ENCODE assay signal across 8 cellular contexts in genomic region chr16:1379054-1379862, GRCh38. TPM values are rescaled to one million over a fixed set of nuclear protein-coding genes. Genes with fewer than 3 reads are reported as not detected.
DNase-seq lines count a peak whose midpoint lies in the region; ATAC-seq and TF ChIP-seq lines count a peak whose summit lies in the region.

No MANE protein-coding gene starts in this region.

- in situ Hi-C loops in SK-MEL-5 (cut with HindIII; ENCODE audit: low pct_unique_long_range_greater_than_20kb, low sequenced_read_pairs): no loop called here

- H3K36me3 Mint-ChIP-seq in activated naive CD4-positive, alpha-beta T cell treated with anti-CD3 and anti-CD28 coated beads for 36 hours (ENCODE audit: low read depth): peaks cover 4% of the 10 kb centered on the region

- intact Hi-C loops in activated naive CD4-positive, alpha-beta T cell treated with anti-CD3 and anti-CD28 coated beads for 36 hours (cut with micrococcal nuclease): loop anchor here (2.0 to 5.0 kb wide), 4 partner anchors 33 to 404 kb away; partner anchors contain the start of genes NUBP2, SPSB3, UBE2I and UNKL

- DNase-seq in DMS 273 (lab: John Stamatoyannopoulos, UW; ENCODE audit: unreplicated experiment) (peak; percentile 85), DMS 273 treated with DMSO at 0.1 percent for 48 hours (lab: John Stamatoyannopoulos, UW) (no peak), SK-MEL-5 (ENCODE audit: low read depth, low spot score) (peak; percentile 41), globus pallidus (ENCODE audit: low spot score) (peak; percentile 26), osteoblast (ENCODE audit: insufficient read length, low spot score, missing footprints) (peak; percentile 99), thoracic aorta (ENCODE audit: low spot score) (peak; percentile 85)
- peak; percentile 82 for DNase-seq in activated naive CD4-positive, alpha-beta T cell treated with anti-CD3 and anti-CD28 coated beads for 36 hours

- H3K4me3 Mint-ChIP-seq in activated naive CD4-positive, alpha-beta T cell treated with anti-CD3 and anti-CD28 coated beads for 36 hours: peak overlapping the region; percentile 83

- H2AFZ ChIP-seq in osteoblast (ENCODE audit: low read length): no peak overlapping the region

- CTCF ChIA-PET in activated naive CD4-positive, alpha-beta T cell treated with anti-CD3 and anti-CD28 coated beads for 36 hours (lab: Charles Lee): interaction anchor here (0.7 to 2.3 kb wide), 4 partner anchors 10 to 17 kb away, joined by 3 to 8 read pairs (median 5); no protein-coding TSS in a partner anchor

- peak overlapping the region; percentile 73 for H3K4me3 ChIP-seq in osteoblast (ENCODE audit: insufficient read depth, low read length)
- H3K4me3 ChIP-seq in thoracic aorta: peak overlapping the region; percentile 89

- TF ChIP-seq CTCF in osteoblast (IDR thresholded peaks at IDR 0.05; ENCODE audit: extremely low read depth, low read depth, low read length) (no peak), thoracic aorta (IDR thresholded peaks at IDR 0.05) (no peak)

- H3K9me3 Mint-ChIP-seq in activated naive CD4-positive, alpha-beta T cell treated with anti-CD3 and anti-CD28 coated beads for 36 hours: no peaks in the 10 kb centered on the region

- no peaks in the 10 kb centered on the region for H3K79me2 ChIP-seq in osteoblast (ENCODE audit: insufficient read depth, low read length)

- peak overlapping the region; percentile 72 for H3K4me2 ChIP-seq in osteoblast (ENCODE audit: insufficient read depth, low read length)

- H3K27me3 ChIP-seq in osteoblast (ENCODE audit: insufficient read depth, low read length) (no peaks in the 10 kb centered on the region), thoracic aorta (replicated peaks; ENCODE audit: insufficient read depth) (no peaks in the 10 kb centered on the region)

- peaks cover 17% of the 10 kb centered on the region for H3K4me1 Mint-ChIP-seq in activated naive CD4-positive, alpha-beta T cell treated with anti-CD3 and anti-CD28 coated beads for 36 hours (ENCODE audit: low read depth)

- no peaks in the 10 kb centered on the region for H3K27me3 Mint-ChIP-seq in activated naive CD4-positive, alpha-beta T cell treated with anti-CD3 and anti-CD28 coated beads for 36 hours (ENCODE audit: low read depth)

- H3K4me1 ChIP-seq in osteoblast (ENCODE audit: insufficient read depth, low read length) (peaks cover 9% of the 10 kb centered on the region), thoracic aorta (ENCODE audit: control insufficient read depth in 1 of 2, low read depth in 2 of 2) (peaks cover 8 to 22% of the 10 kb centered on the region in 2 donors)

- peaks cover 2% of the 10 kb centered on the region for H4K20me1 ChIP-seq in osteoblast (ENCODE audit: insufficient read depth, low read length)

- H3K27ac Mint-ChIP-seq in activated naive CD4-positive, alpha-beta T cell treated with anti-CD3 and anti-CD28 coated beads for 36 hours: peak overlapping the region; percentile 93

- H3K27ac ChIP-seq in osteoblast (ENCODE audit: low read depth, low read length) (peak overlapping the region; percentile 61), thoracic aorta (peak overlapping the region; percentile 93)

- ATAC-seq in HG03432 (IDR thresholded peaks at IDR 0.05; ENCODE audit: unreplicated experiment) (peak; percentile 45), thoracic aorta (ENCODE audit: insufficient number of reproducible peaks, low FRiP score, low read depth) (peak; percentile 96)

- H3K9me3 ChIP-seq in osteoblast (ENCODE audit: low read depth, low read length): no peaks in the 10 kb centered on the region
- no peaks in the 10 kb centered on the region for H3K9me3 ChIP-seq in thoracic aorta

- H3K36me3 ChIP-seq in osteoblast (ENCODE audit: insufficient read depth, low read length): no peaks in the 10 kb centered on the region
- peaks cover 26% of the 10 kb centered on the region for H3K36me3 ChIP-seq in thoracic aorta

RNA-seq across cellular contexts. Expression of gene GNPTG, which starts 27.5 kb away (rescaled TPM):
- 102 and 110 TPM in 2 replicates for total RNA-seq in SK-MEL-5 (2014; rRNA removed; shearing (Covaris generic))
- 176 and 209 TPM in 2 replicates for polyA plus RNA-seq in SK-MEL-5 (2015; cell fraction: cytosol; rRNA removed)
- polyA plus RNA-seq in SK-MEL-5 (2015; cell fraction: nucleus; rRNA removed): 75.2 and 99.0 TPM in 2 replicates
- 10 to 100 TPM; 15.9 to 17.3 TPM for total RNA-seq in activated naive CD4-positive, alpha-beta T cell treated with anti-CD3 and anti-CD28 coated beads for 36 hours
- total RNA-seq in osteoblast (67.8 and 69.1 TPM in 2 replicates), thoracic aorta (10 to 100 TPM; 67.9 to 69.7 TPM)

RNA-seq across cellular contexts. Expression of gene TSR3, which starts 27.6 kb away (rescaled TPM):
- total RNA-seq in SK-MEL-5 (2014; rRNA removed; shearing (Covaris generic)): 68.1 and 70.0 TPM in 2 replicates
- polyA plus RNA-seq in SK-MEL-5 (2015; cell fraction: cytosol; rRNA removed): 83.0 and 90.5 TPM in 2 replicates
- 24.7 and 29.2 TPM in 2 replicates for polyA plus RNA-seq in SK-MEL-5 (2015; cell fraction: nucleus; rRNA removed)
- 10 to 100 TPM; 48.5 to 50.7 TPM for total RNA-seq in activated naive CD4-positive, alpha-beta T cell treated with anti-CD3 and anti-CD28 coated beads for 36 hours
- 53.6 and 57.8 TPM in 2 replicates for total RNA-seq in osteoblast
- 100 to 1,000 TPM in 1 of 2 donors, 10 to 100 TPM in 1; 61.7 to 124 TPM for total RNA-seq in thoracic aorta

RNA-seq across cellular contexts. Expression of gene UNKL, which starts 35.2 kb away (rescaled TPM):
- total RNA-seq in SK-MEL-5 (2014; rRNA removed; shearing (Covaris generic)): 7.8 and 8.0 TPM in 2 replicates
- polyA plus RNA-seq in SK-MEL-5 (2015; cell fraction: cytosol; rRNA removed): 27.1 and 36.9 TPM in 2 replicates
- polyA plus RNA-seq in SK-MEL-5 (2015; cell fraction: nucleus; rRNA removed): 59.6 and 62.9 TPM in 2 replicates
- total RNA-seq in activated naive CD4-positive, alpha-beta T cell treated with anti-CD3 and anti-CD28 coated beads for 36 hours: 10 to 100 TPM; 35.9 to 38.4 TPM
- 10.1 and 12.7 TPM in 2 replicates for total RNA-seq in osteoblast
- total RNA-seq in thoracic aorta: 10 to 100 TPM; 22.1 to 42.8 TPM

RNA-seq across cellular contexts. Expression of gene UQCC4, which starts 41.3 kb away (rescaled TPM):
- 15.1 and 18.0 TPM in 2 replicates for total RNA-seq in SK-MEL-5 (2014; rRNA removed; shearing (Covaris generic))
- polyA plus RNA-seq in SK-MEL-5 (2015; cell fraction: cytosol; rRNA removed): 16.1 and 21.1 TPM in 2 replicates
- polyA plus RNA-seq in SK-MEL-5 (2015; cell fraction: nucleus; rRNA removed): 18.8 and 24.9 TPM in 2 replicates
- 10 to 100 TPM; 11.2 to 12.2 TPM for total RNA-seq in activated naive CD4-positive, alpha-beta T cell treated with anti-CD3 and anti-CD28 coated beads for 36 hours
- total RNA-seq in osteoblast (7.6 and 8.3 TPM in 2 replicates), thoracic aorta (10 to 100 TPM; 15.2 to 19.3 TPM)

RNA-seq across cellular contexts. Expression of gene BAIAP3, which starts 45.8 kb away (rescaled TPM):
- total RNA-seq in SK-MEL-5 (2014; rRNA removed; shearing (Covaris generic)): 1.2 and 3.0 TPM in 2 replicates
- 4.2 and 7.4 TPM in 2 replicates for polyA plus RNA-seq in SK-MEL-5 (2015; cell fraction: cytosol; rRNA removed)
- polyA plus RNA-seq in SK-MEL-5 (2015; cell fraction: nucleus; rRNA removed): 36.4 and 40.9 TPM in 2 replicates
- total RNA-seq in activated naive CD4-positive, alpha-beta T cell treated with anti-CD3 and anti-CD28 coated beads for 36 hours: under 1 TPM; 0.10 to 0.37 TPM
- total RNA-seq in osteoblast (under 0.01 and 0.29 TPM in 2 replicates), thoracic aorta (10 to 100 TPM in 1 of 2 donors, 1 to 10 TPM in 1; 2.5 to 15.7 TPM)
